Comparison of ENCODE assay signal across 8 cellular contexts in the genomic region with DNA sequence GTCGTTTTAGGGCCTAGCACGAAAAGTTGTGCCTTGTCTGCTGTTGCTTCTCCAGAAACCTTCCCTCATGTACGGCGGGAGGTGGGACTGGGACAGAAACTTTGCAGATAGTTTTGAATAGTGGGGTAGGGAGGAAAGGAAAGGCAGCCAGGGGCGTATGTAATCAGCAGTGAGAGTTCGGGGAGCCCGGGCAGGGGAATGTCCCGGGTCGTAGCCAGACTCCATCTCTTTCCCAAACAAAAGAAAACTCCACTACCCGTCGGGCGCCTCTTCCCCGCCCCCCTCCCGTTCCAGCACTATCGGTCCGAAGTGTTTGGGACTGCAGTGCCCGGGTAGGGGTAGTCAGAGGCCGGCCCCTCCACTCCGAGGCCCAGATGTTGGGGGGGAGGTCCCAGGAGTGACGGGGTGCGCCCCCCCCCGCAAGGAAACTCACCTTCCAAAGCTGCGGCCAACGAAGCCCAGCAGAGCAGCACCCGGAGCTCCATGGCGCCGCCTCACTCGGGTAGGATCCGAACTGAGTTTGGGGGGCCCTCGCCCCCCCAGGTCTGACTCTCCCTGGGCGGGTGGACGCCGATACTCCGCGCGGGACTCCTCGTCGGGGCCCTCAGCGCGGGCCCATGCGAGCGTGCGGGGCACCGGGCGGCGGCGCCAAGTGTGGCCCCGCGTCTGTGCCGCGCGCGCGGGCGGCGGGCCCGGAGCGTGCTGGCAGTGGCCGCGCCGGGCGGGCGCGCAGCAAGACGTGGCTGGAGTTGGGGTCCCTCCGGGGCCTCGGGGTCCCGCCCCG. TPM values are rescaled to one million over a fixed set of nuclear protein-coding genes. Genes with fewer than 3 reads are reported as not detected.
DNase-seq lines count a peak whose midpoint lies in the region; TF ChIP-seq lines count a peak whose summit lies in the region.

No MANE protein-coding gene starts in this region.

- DNase-seq in AG09309 (ENCODE audit: low read depth) (no peak), LHCN-M2 (ENCODE audit: low read depth) (peak; percentile 25), dorsolateral prefrontal cortex (no peak), foreskin melanocyte (no peak), SHP77 (lab: John Stamatoyannopoulos, UW) (no peak), NCI-H510A treated with DMSO at 0.1 percent for 48 hours (lab: John Stamatoyannopoulos, UW) (no peak)
- no peak for DNase-seq in stimulated activated naive CD4-positive, alpha-beta T cell treated with Interleukin-2 at 50 U/mL for 16 hours (lab: John Stamatoyannopoulos, UW)

- peaks cover 16 to 23% of the 10 kb centered on the region in 2 donors for H3K4me1 ChIP-seq in mucosa of rectum (ENCODE audit: control insufficient read depth in 2 of 2, insufficient read depth in 2 of 2, low read length in 2 of 2)

- H3K9me3 ChIP-seq in mucosa of rectum (ENCODE audit: control insufficient read depth in 2 of 2, low read length in 2 of 2), result no peaks in the 10 kb centered on the region

- H3K27ac ChIP-seq in dorsolateral prefrontal cortex (peak overlapping the region in 2 of 59 donors; percentile 14 to 28), mucosa of rectum (ENCODE audit: low read depth in 2 of 2, low read length in 2 of 2) (peak overlapping the region; percentile 64 to 68)

- peak overlapping the region; percentile 93 for H3K4me3 ChIP-seq in AG09309 (ENCODE audit: control insufficient read depth, low read depth, low read length)
- H3K4me3 ChIP-seq in dorsolateral prefrontal cortex, result peak overlapping the region in 58 of 59 donors; percentile 22 to 71 (median 50)
- H3K4me3 ChIP-seq in mucosa of rectum (ENCODE audit: low read length in 2 of 2), result peak overlapping the region; percentile 74 to 80

- H3K36me3 ChIP-seq in mucosa of rectum (ENCODE audit: control insufficient read depth in 2 of 2, insufficient read depth in 2 of 2, low read length in 2 of 2), result peaks cover 12 to 14% of the 10 kb centered on the region in 2 donors

- TF ChIP-seq CTCF in AG09309 (IDR thresholded peaks at IDR 0.05; ENCODE audit: control insufficient read depth, insufficient read depth, low read depth, low read length, missing control alignments) (no peak), dorsolateral prefrontal cortex (IDR thresholded peaks at IDR 0.05 in 54 of 56, conservative IDR thresholded peaks at IDR 0.05 in 2 of 56; ENCODE audit: low read depth in 1 of 56, partially characterized antibody in 56 of 56) (no peak)

- peaks cover 0 to 54% (median 20%) of the 10 kb centered on the region in 45 donors for H3K27me3 ChIP-seq in dorsolateral prefrontal cortex
- H3K27me3 ChIP-seq in mucosa of rectum (ENCODE audit: control insufficient read depth in 2 of 2, insufficient read depth in 2 of 2, low read length in 2 of 2), result no peaks in the 10 kb centered on the region

- H3K9ac ChIP-seq in mucosa of rectum (ENCODE audit: low read depth in 1 of 2, low read length in 2 of 2), result peak overlapping the region; percentile 3 to 79

- intact Hi-C loops in dorsolateral prefrontal cortex (cut with DNase I), result no loop called here

RNA-seq across cellular contexts. Expression of a gene that starts 0.6 kb away (rescaled TPM):
- total RNA-seq in LHCN-M2 (2014; rRNA removed), result 84.2 and 92.0 TPM in 2 replicates
- 49.3 TPM for polyA plus RNA-seq in LHCN-M2 (2012)
- 10 to 100 TPM in 3 of 120 experiments, 1 to 10 TPM in 117; 2.4 to 17.5 (median 5.4) TPM for total RNA-seq in dorsolateral prefrontal cortex

RNA-seq across cellular contexts. Expression of a gene that starts 25.8 kb away (rescaled TPM):
- 23.0 and 30.1 TPM in 2 replicates for total RNA-seq in LHCN-M2 (2014; rRNA removed)
- 20.9 TPM for polyA plus RNA-seq in LHCN-M2 (2012)
- 10 to 100 TPM; 15.8 to 54.2 (median 30.1) TPM for total RNA-seq in dorsolateral prefrontal cortex

RNA-seq across cellular contexts. Expression of a gene that starts 40.4 kb away (rescaled TPM):
- total RNA-seq in LHCN-M2 (2014; rRNA removed) (224 and 232 TPM in 2 replicates), dorsolateral prefrontal cortex (10 to 100 TPM; 12.5 to 46.7 (median 23.4) TPM)
- 200 TPM for polyA plus RNA-seq in LHCN-M2 (2012)

RNA-seq across cellular contexts. Expression of a gene that starts 48.2 kb away (rescaled TPM):
- total RNA-seq in LHCN-M2 (2014; rRNA removed) (105 and 121 TPM in 2 replicates), dorsolateral prefrontal cortex (100 to 1,000 TPM in 56 of 120 experiments, 10 to 100 TPM in 64; 60.4 to 142 (median 97.9) TPM)
- polyA plus RNA-seq in LHCN-M2 (2012), result 101 TPM
